Comparison of ENCODE assay signal across 8 cellular contexts in the genomic region with DNA sequence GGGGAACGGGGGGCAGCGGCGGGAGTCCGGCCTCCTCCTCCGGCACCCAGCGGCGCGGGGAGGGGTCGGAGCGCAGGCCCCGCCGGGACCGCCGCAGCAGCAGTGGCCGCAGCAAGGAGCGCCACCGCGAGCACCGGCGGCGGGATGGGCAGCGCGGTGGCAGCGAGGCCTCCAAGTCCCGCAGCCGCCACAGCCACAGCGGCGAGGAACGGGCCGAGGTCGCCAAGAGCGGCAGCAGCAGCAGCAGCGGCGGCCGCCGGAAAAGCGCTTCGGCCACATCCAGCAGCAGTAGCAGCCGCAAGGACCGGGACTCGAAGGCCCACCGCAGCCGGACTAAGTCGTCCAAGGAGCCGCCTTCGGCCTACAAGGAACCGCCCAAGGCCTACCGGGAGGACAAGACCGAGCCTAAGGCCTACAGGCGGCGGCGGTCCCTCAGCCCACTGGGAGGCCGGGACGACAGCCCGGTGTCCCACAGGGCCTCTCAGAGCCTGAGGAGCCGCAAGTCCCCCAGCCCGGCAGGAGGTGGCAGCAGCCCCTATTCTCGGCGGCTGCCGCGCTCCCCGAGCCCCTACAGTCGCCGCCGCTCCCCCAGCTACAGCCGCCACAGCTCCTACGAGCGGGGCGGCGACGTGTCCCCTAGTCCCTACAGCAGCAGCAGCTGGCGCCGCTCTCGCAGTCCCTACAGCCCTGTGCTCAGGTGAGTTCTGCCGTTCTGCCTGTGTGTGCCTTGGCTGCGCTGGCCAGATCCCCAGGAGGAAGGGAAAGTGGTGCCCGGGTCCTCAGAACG. TPM values are rescaled to one million over a fixed set of nuclear protein-coding genes. Genes with fewer than 3 reads are reported as not detected.
DNase-seq lines count a peak whose midpoint lies in the region; ATAC-seq and TF ChIP-seq lines count a peak whose summit lies in the region.

No MANE protein-coding gene starts in this region.

- H3K36me3 ChIP-seq in neutrophil (no peaks in the 10 kb centered on the region), suprapubic skin (no peaks in the 10 kb centered on the region)

- WGBS in suprapubic skin: 0% methylated on average over 9 of the region's 78 CpGs

- CTCF ChIA-PET in RWPE1 (lab: Yijun Ruan, JAX): interaction anchor here (0.9 to 1.0 kb wide), 2 partner anchors 51 to 58 kb away, joined by 3 read pairs; no protein-coding TSS in a partner anchor

- TF ChIP-seq CTCF in RWPE1 (conservative IDR thresholded peaks at IDR 0.05; ENCODE audit: low read depth) (peak; percentile 71), neutrophil (IDR thresholded peaks at IDR 0.05) (no peak), suprapubic skin (IDR thresholded peaks at IDR 0.05) (peak in 1 of 2 donors; percentile 44)

- H3K27ac ChIP-seq in RWPE1: peak overlapping the region; percentile 99
- peak overlapping the region; percentile 99 for H3K27ac ChIP-seq in neutrophil
- H3K27ac ChIP-seq in suprapubic skin: peak overlapping the region; percentile 100

- H3K4me1 ChIP-seq in neutrophil (ENCODE audit: control insufficient read depth in 1 of 2, insufficient read depth in 1 of 2, low read depth in 1 of 2, low read length in 1 of 2) (peaks cover 47 to 49% of the 10 kb centered on the region in 2 experiments), suprapubic skin (peaks cover 49% of the 10 kb centered on the region)

- POLR2A ChIA-PET in RWPE1 (lab: Yijun Ruan, JAX; ENCODE audit: low non-redundant PET): no interaction called here

- H3K9me3 ChIP-seq in neutrophil (no peaks in the 10 kb centered on the region), suprapubic skin (no peaks in the 10 kb centered on the region)

- ATAC-seq in GM19328 (IDR thresholded peaks at IDR 0.05; ENCODE audit: unreplicated experiment) (peak; percentile 16), HG03520 (IDR thresholded peaks at IDR 0.05; ENCODE audit: unreplicated experiment) (peak; percentile 20)

- H3K27me3 ChIP-seq in neutrophil (no peaks in the 10 kb centered on the region), suprapubic skin (no peaks in the 10 kb centered on the region)

- TF ChIP-seq POLR2A in suprapubic skin (IDR thresholded peaks at IDR 0.05): no peak

- DNase-seq in CD1c-positive myeloid dendritic cell (ENCODE audit: extremely low spot score): peak; percentile 61
- DNase-seq in RWPE1 (ENCODE audit: low spot score): peak; percentile 44
- peak; percentile 67 for DNase-seq in activated gamma-delta T cell treated with Interleukin-2 at 50 U/mL for 16 hours
- peak; percentile 39 for DNase-seq in foreskin melanocyte
- peak; percentile 70 to 82 for DNase-seq in suprapubic skin (ENCODE audit: low spot score in 2 of 2)

- peak overlapping the region; percentile 86 to 95 for H3K4me3 ChIP-seq in neutrophil (ENCODE audit: low read depth in 1 of 2, low read length in 1 of 2)
- peak overlapping the region; percentile 92 for H3K4me3 ChIP-seq in suprapubic skin

- TF ChIP-seq EP300 in suprapubic skin (IDR thresholded peaks at IDR 0.05): no peak

RNA-seq across cellular contexts. Expression of a gene that starts 1.3 kb away (rescaled TPM):
- total RNA-seq in suprapubic skin: 100 to 1,000 TPM in 1 of 4 donors, 10 to 100 TPM in 3; 47.1 to 123 (median 75.5) TPM

Comparison
In these comparisons a context has a peak if more than half of its experiments do, and no peak if none do; other contexts are left out.
1. Peak in every context shown above with its lines: DNase-seq, ATAC-seq, H3K4me3 ChIP-seq and H3K27ac ChIP-seq.